19 cellular contexts compared by ENCODE assay signal in the genomic region with DNA sequence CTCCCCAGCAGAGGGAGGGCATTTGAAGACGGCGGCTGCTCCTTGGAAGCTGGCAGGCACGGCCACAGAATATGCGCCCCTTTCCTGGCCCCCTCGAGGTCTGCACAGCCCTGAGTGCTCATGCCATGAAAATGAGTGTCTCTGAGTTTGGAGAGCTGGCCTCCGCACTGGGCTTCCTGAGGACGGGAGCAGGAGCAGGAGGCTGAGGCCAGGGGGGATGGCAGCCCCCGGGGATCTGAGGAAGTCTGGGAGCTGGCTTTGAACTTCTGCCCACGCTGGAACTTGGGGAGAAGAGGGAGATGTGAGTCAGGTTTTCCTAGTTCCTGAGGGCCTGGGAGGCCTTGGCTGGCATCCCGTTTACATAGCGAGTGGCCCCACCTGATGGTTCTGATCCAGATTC. TPM values are rescaled to one million over a fixed set of nuclear protein-coding genes. Genes with fewer than 3 reads are reported as not detected.
DNase-seq lines count a peak whose midpoint lies in the region; ATAC-seq, FAIRE-seq and TF ChIP-seq lines count a peak whose summit lies in the region.
"Had no signal": no experiment of that assay in that cellular context is flagged by ENCODE, and none has a peak within 500 bp of the region (broad histone marks: within the 10 kb centered on the region; RNA-seq: fewer than 3 reads in every experiment).

No MANE protein-coding gene starts in this region.

- ATAC-seq in stimulated activated memory B cell treated with anti-CD40 and anti-IgM and Interleukin-4, amounts not matched to agents 10 μg/mL and 1 μg/mL and 100 μg/mL, for 72 hours = no peak
- no peak for ATAC-seq in HG03095 (IDR thresholded peaks at IDR 0.05; ENCODE audit: unreplicated experiment)
- ATAC-seq: activated CD8-positive, alpha-beta memory T cell treated with anti-CD3 and anti-CD28 coated beads, Interleukin-2, amount 10 ng/mL, durations not matched to agents 7 days and 5 days; activated T-helper 17 cell treated with anti-CD3 and anti-CD28 coated beads, Interleukin-2, amount 50 U/mL, for 72 hours; gastroesophageal sphincter; psoas muscle had no signal

- H3K4me1 Mint-ChIP-seq in stimulated activated memory B cell treated with anti-CD40 and anti-IgM and Interleukin-4, amounts not matched to agents 10 μg/mL and 1 μg/mL and 100 μg/mL, for 72 hours = peaks cover 6% of the 10 kb centered on the region
- H3K4me1 Mint-ChIP-seq: activated CD8-positive, alpha-beta memory T cell treated with anti-CD3 and anti-CD28 coated beads, Interleukin-2, amount 10 ng/mL, durations not matched to agents 7 days and 5 days had no signal

- no peaks in the 10 kb centered on the region for H3K27me3 Mint-ChIP-seq in stimulated activated memory B cell treated with anti-CD40 and anti-IgM and Interleukin-4, amounts not matched to agents 10 μg/mL and 1 μg/mL and 100 μg/mL, for 72 hours
- H3K27me3 Mint-ChIP-seq: activated CD8-positive, alpha-beta memory T cell treated with anti-CD3 and anti-CD28 coated beads, Interleukin-2, amount 10 ng/mL, durations not matched to agents 7 days and 5 days; activated naive CD8-positive, alpha-beta T cell treated with anti-CD3 and anti-CD28 coated beads, Interleukin-2, amount 10 ng/mL, durations not matched to agents 7 days and 5 days; activated T-helper 17 cell treated with anti-CD3 and anti-CD28 coated beads, Interleukin-2, amount 50 U/mL, for 72 hours; dendritic cell treated with granulocyte-macrophage colony-stimulating factor and Interleukin-4, amounts not matched to agents 40 ng/mL and 50 ng/mL, for 4 days had no signal

- DNase-seq in H54 (ENCODE audit: insufficient read length, low spot score) = peak; percentile 52
- peak; percentile 78 for DNase-seq in SW480 (ENCODE audit: low spot score)
- DNase-seq in fibroblast of the aortic adventitia (ENCODE audit: low read depth) = peak; percentile 44
- DNase-seq in urothelium cell line (ENCODE audit: low spot score) = peak; percentile 39
- no peak for DNase-seq in NCI-H1694 treated with DMSO at 0.1 percent for 48 hours (lab: John Stamatoyannopoulos, UW)
- DNase-seq: activated CD4-positive, alpha-beta T cell treated with anti-CD3 and anti-CD28 coated beads for 4 hours; activated CD8-positive, alpha-beta memory T cell treated with anti-CD3 and anti-CD28 coated beads, Interleukin-2, amount 10 ng/mL, durations not matched to agents 7 days and 5 days; activated naive CD8-positive, alpha-beta T cell treated with anti-CD3 and anti-CD28 coated beads, Interleukin-2, amount 10 ng/mL, durations not matched to agents 7 days and 5 days; NCI-H1436; NCI-H2171; Peyer's patch; psoas muscle; stimulated activated CD4-positive, alpha-beta T cell treated with anti-CD3 and anti-CD28 coated beads, Interleukin-4, amount 100 ng/mL, for 4 hours had no signal

- H3K27ac Mint-ChIP-seq in stimulated activated memory B cell treated with anti-CD40 and anti-IgM and Interleukin-4, amounts not matched to agents 10 μg/mL and 1 μg/mL and 100 μg/mL, for 72 hours = no peak overlapping the region
- H3K27ac Mint-ChIP-seq: activated CD8-positive, alpha-beta memory T cell treated with anti-CD3 and anti-CD28 coated beads, Interleukin-2, amount 10 ng/mL, durations not matched to agents 7 days and 5 days; activated naive CD8-positive, alpha-beta T cell treated with anti-CD3 and anti-CD28 coated beads, Interleukin-2, amount 10 ng/mL, durations not matched to agents 7 days and 5 days; activated T-helper 17 cell treated with anti-CD3 and anti-CD28 coated beads, Interleukin-2, amount 50 U/mL, for 72 hours; dendritic cell treated with granulocyte-macrophage colony-stimulating factor and Interleukin-4, amounts not matched to agents 40 ng/mL and 50 ng/mL, for 4 days had no signal

- FAIRE-seq in H54 (lab: Jason Lieb, UNC) (no peak), urothelium cell line (lab: Jason Lieb, UNC) (no peak)
- FAIRE-seq: TTC549 had no signal

- no peaks in the 10 kb centered on the region for H3K9me3 Mint-ChIP-seq in stimulated activated memory B cell treated with anti-CD40 and anti-IgM and Interleukin-4, amounts not matched to agents 10 μg/mL and 1 μg/mL and 100 μg/mL, for 72 hours
- H3K9me3 Mint-ChIP-seq: activated naive CD8-positive, alpha-beta T cell treated with anti-CD3 and anti-CD28 coated beads, Interleukin-2, amount 10 ng/mL, durations not matched to agents 7 days and 5 days; activated T-helper 17 cell treated with anti-CD3 and anti-CD28 coated beads, Interleukin-2, amount 50 U/mL, for 72 hours; dendritic cell treated with granulocyte-macrophage colony-stimulating factor and Interleukin-4, amounts not matched to agents 40 ng/mL and 50 ng/mL, for 4 days had no signal

- TF ChIP-seq POLR2A in H54 (IDR thresholded peaks at IDR 0.05; ENCODE audit: low read depth, low read length) = no peak

- no peaks in the 10 kb centered on the region for H3K36me3 Mint-ChIP-seq in stimulated activated memory B cell treated with anti-CD40 and anti-IgM and Interleukin-4, amounts not matched to agents 10 μg/mL and 1 μg/mL and 100 μg/mL, for 72 hours

- no peak overlapping the region for H3K4me3 Mint-ChIP-seq in stimulated activated memory B cell treated with anti-CD40 and anti-IgM and Interleukin-4, amounts not matched to agents 10 μg/mL and 1 μg/mL and 100 μg/mL, for 72 hours
- H3K4me3 Mint-ChIP-seq: activated CD8-positive, alpha-beta memory T cell treated with anti-CD3 and anti-CD28 coated beads, Interleukin-2, amount 10 ng/mL, durations not matched to agents 7 days and 5 days; activated naive CD8-positive, alpha-beta T cell treated with anti-CD3 and anti-CD28 coated beads, Interleukin-2, amount 10 ng/mL, durations not matched to agents 7 days and 5 days; activated T-helper 17 cell treated with anti-CD3 and anti-CD28 coated beads, Interleukin-2, amount 50 U/mL, for 72 hours; dendritic cell treated with granulocyte-macrophage colony-stimulating factor and Interleukin-4, amounts not matched to agents 40 ng/mL and 50 ng/mL, for 4 days had no signal

- TF ChIP-seq CTCF in fibroblast of the aortic adventitia (IDR thresholded peaks at IDR 0.05; ENCODE audit: insufficient read depth, low read length) = no peak

- H3K4me3 ChIP-seq in fibroblast of the aortic adventitia (ENCODE audit: low read depth, low read length) = no peak overlapping the region
- H3K4me3 ChIP-seq: gastroesophageal sphincter, Peyer's patch, psoas muscle had no signal

RNA-seq across cellular contexts. Expression of gene RRM2, which starts 47.0 kb away (rescaled TPM):
- total RNA-seq in fibroblast of the aortic adventitia (ENCODE audit: low replicate concordance) = 3.3 and 91.4 TPM in 2 replicates
